In the genomic region with DNA sequence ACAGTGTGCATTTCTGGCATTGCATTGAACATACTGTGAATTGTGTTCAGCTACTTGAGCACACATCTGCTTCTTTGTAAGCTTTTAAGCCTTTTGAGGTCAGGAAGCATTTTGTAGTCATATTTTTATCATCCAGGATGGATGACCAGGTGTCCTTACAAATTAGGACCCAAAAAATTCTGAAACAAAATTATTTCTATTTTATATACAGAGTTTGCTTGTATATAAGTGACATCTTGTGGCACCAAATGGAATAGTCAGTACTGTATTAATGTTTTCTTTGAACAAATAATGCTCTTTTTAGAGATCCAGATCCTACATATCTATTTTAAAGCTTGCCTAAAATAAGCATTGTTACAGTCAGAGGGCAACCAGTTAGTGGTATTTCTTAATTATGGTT, we compare ENCODE assay signal across 13 cellular contexts. TPM values are rescaled to one million over a fixed set of nuclear protein-coding genes. Genes with fewer than 3 reads are reported as not detected.
DNase-seq lines count a peak whose midpoint lies in the region; ATAC-seq, FAIRE-seq and TF ChIP-seq lines count a peak whose summit lies in the region.
"Had no signal": no experiment of that assay in that cellular context is flagged by ENCODE, and none has a peak within 500 bp of the region (broad histone marks: within the 10 kb centered on the region; RNA-seq: fewer than 3 reads in every experiment).

No MANE protein-coding gene starts in this region.

- no peaks in the 10 kb centered on the region for H3K79me2 ChIP-seq in Karpas-422 (ENCODE audit: low read length)

- H3K4me1 ChIP-seq in Karpas-422 (ENCODE audit: low read length) (peaks cover 40% of the 10 kb centered on the region), adipocyte (ENCODE audit: control insufficient read depth, insufficient read depth, low read length) (peaks cover 19% of the 10 kb centered on the region), right lobe of liver (no peaks in the 10 kb centered on the region), small intestine (ENCODE audit: control insufficient read depth in 2 of 2, insufficient read depth in 1 of 2, low read depth in 1 of 2, low read length in 1 of 2) (no peaks in the 10 kb centered on the region)

- H3K4me2 ChIP-seq in Karpas-422 (ENCODE audit: low read depth, low read length, poor library complexity, severe bottlenecking) = peak overlapping the region; percentile 42

- TF ChIP-seq CTCF in D721Med (IDR thresholded peaks at IDR 0.05; ENCODE audit: insufficient read depth, missing control alignments) (peak; percentile 43), right lobe of liver (IDR thresholded peaks at IDR 0.05) (peak in 3 of 4 donors; percentile 21 to 27 (median 25))

- H3K27ac ChIP-seq in Karpas-422 (ENCODE audit: low read length) (peak overlapping the region; percentile 70; the same call in 1 of the 2 replicates), right lobe of liver (no peak overlapping the region), small intestine (ENCODE audit: low read depth in 1 of 2, low read length in 1 of 2) (no peak overlapping the region)

- no peak for ATAC-seq in right lobe of liver
- no peak for ATAC-seq in GM18909 (IDR thresholded peaks at IDR 0.05; ENCODE audit: poor library complexity, unreplicated experiment)
- ATAC-seq in GM21390 (IDR thresholded peaks at IDR 0.05; ENCODE audit: unreplicated experiment) = no peak
- ATAC-seq: T-helper 17 cell had no signal

- DNase-seq in D721Med (ENCODE audit: insufficient read length, low spot score) = no peak
- DNase-seq in Karpas-422 = peak; percentile 76
- DNase-seq in adipocyte (ENCODE audit: low read depth) = peak; percentile 60
- no peak for DNase-seq in right lobe of liver
- no peak for DNase-seq in SKM-1 (lab: John Stamatoyannopoulos, UW; ENCODE audit: unreplicated experiment)
- no peak for DNase-seq in small intestine
- DNase-seq: activated T-cell treated with anti-CD3 and anti-CD28 coated beads, Interleukin-2, amount 50 U/mL, for 48 hours; effector CD8-positive, alpha-beta T cell; NCI-H187; T-helper 17 cell had no signal

- H3K9ac ChIP-seq in Karpas-422 (ENCODE audit: low read length) (no peak overlapping the region), adipocyte (ENCODE audit: low read length) (no peak overlapping the region)

- no peaks in the 10 kb centered on the region for H3K27me3 ChIP-seq in Karpas-422 (ENCODE audit: low read length)
- H3K27me3 ChIP-seq in adipocyte (replicated peaks; ENCODE audit: control insufficient read depth, insufficient read depth, low read length) = no peaks in the 10 kb centered on the region
- no peaks in the 10 kb centered on the region for H3K27me3 ChIP-seq in right lobe of liver
- no peaks in the 10 kb centered on the region for H3K27me3 ChIP-seq in small intestine (ENCODE audit: control insufficient read depth in 2 of 2, insufficient read depth in 2 of 2, low read length in 2 of 2)

- H3K4me3 ChIP-seq in Karpas-422 (ENCODE audit: low read length) (no peak overlapping the region), adipocyte (ENCODE audit: low read length) (no peak overlapping the region), right lobe of liver (no peak overlapping the region), small intestine (ENCODE audit: low read depth in 1 of 2, low read length in 2 of 2) (no peak overlapping the region)

- no peaks in the 10 kb centered on the region for H3K36me3 ChIP-seq in Karpas-422 (ENCODE audit: insufficient read depth, low read length)
- no peaks in the 10 kb centered on the region for H3K36me3 ChIP-seq in adipocyte (ENCODE audit: control insufficient read depth, insufficient read depth, low read length, severe bottlenecking)
- H3K36me3 ChIP-seq in right lobe of liver = no peaks in the 10 kb centered on the region
- no peaks in the 10 kb centered on the region for H3K36me3 ChIP-seq in small intestine (ENCODE audit: control insufficient read depth in 2 of 2, insufficient read depth in 2 of 2, low read length in 2 of 2)

- H3K9me3 ChIP-seq in Karpas-422 (ENCODE audit: low read length) (no peaks in the 10 kb centered on the region), adipocyte (ENCODE audit: control insufficient read depth, low read length) (no peaks in the 10 kb centered on the region), right lobe of liver (no peaks in the 10 kb centered on the region), small intestine (ENCODE audit: control insufficient read depth, low read depth) (no peaks in the 10 kb centered on the region)

- FAIRE-seq in D721Med (lab: Jason Lieb, UNC) (no peak), small intestine (lab: Jason Lieb, UNC) (no peak)

- no peak overlapping the region for H2AFZ ChIP-seq in Karpas-422 (ENCODE audit: low read length)

- intact Hi-C loops in right lobe of liver (cut with DNase I) = no loop called here

- TF ChIP-seq POLR2A in right lobe of liver (IDR thresholded peaks at IDR 0.05) = no peak

- no peaks in the 10 kb centered on the region for H3K9me2 ChIP-seq in Karpas-422 (replicated peaks; ENCODE audit: insufficient read depth, low read length)

- no peaks in the 10 kb centered on the region for H4K20me1 ChIP-seq in Karpas-422 (ENCODE audit: insufficient read depth, low read depth, low read length)

RNA-seq across cellular contexts. Expression of gene SUPT20H, which starts 9.5 kb away (rescaled TPM):
- total RNA-seq in Karpas-422 (2014; rRNA removed; shearing (Covaris generic); ENCODE audit: low replicate concordance) = 46.1 and 95.5 TPM in 2 replicates
- 10 to 100 TPM; 14.0 to 18.1 (median 16.1) TPM for total RNA-seq in right lobe of liver
- 10 to 100 TPM; 20.0 to 20.6 (median 20.3) TPM for polyA plus RNA-seq in small intestine

RNA-seq across cellular contexts. Expression of gene CSNK1A1L, which starts 36.5 kb away (rescaled TPM):
- total RNA-seq in Karpas-422 (2014; rRNA removed; shearing (Covaris generic); ENCODE audit: low replicate concordance) = not detected in 2 replicates
- total RNA-seq in right lobe of liver = not detected
- polyA plus RNA-seq in small intestine = not detected
- total RNA-seq: sciatic nerve, T-helper 17 cell had no signal

Comparison
In these comparisons a context has a peak if more than half of its experiments do, and no peak if none do; other contexts are left out.
1. DNase-seq: peak in Karpas-422 (single experiment) and adipocyte (single experiment); none in D721Med (single experiment), right lobe of liver (0 of 3), SKM-1 (single experiment) and small intestine (single experiment).